In genomic region chr11:94134651-94135512, GRCh38 we compare ENCODE assay signal across 8 cellular contexts. TPM values are rescaled to one million over a fixed set of nuclear protein-coding genes. Genes with fewer than 3 reads are reported as not detected.
DNase-seq lines count a peak whose midpoint lies in the region; ATAC-seq, FAIRE-seq and TF ChIP-seq lines count a peak whose summit lies in the region.

No MANE protein-coding gene starts in this region.

- H3K9me3 ChIP-seq in spleen: no peaks in the 10 kb centered on the region

- H3K9me3 Mint-ChIP-seq in T-helper 2 cell treated with Interferon-gamma antibody and Interleukin-4, amounts not matched to agents 5 μg/mL and 100 μg/mL, for 36 hours: no peaks in the 10 kb centered on the region
- H3K9me3 Mint-ChIP-seq in activated T-helper 17 cell treated with anti-CD3 and anti-CD28 coated beads, Interleukin-2, amount 50 U/mL, for 72 hours: no peaks in the 10 kb centered on the region

- no peak for TF ChIP-seq CTCF in spleen (IDR thresholded peaks at IDR 0.05 in 8 of 11, conservative IDR thresholded peaks at IDR 0.05 in 3 of 11)

- peak; percentile 77 for ATAC-seq in HG03442 (IDR thresholded peaks at IDR 0.05; ENCODE audit: unreplicated experiment)
- ATAC-seq in activated T-helper 17 cell treated with anti-CD3 and anti-CD28 coated beads, Interleukin-2, amount 50 U/mL, for 72 hours (replicated peaks): peak; percentile 96
- peak; percentile 78 for ATAC-seq in left ventricle myocardium superior

- peaks cover 4% of the 10 kb centered on the region for H3K36me3 Mint-ChIP-seq in T-helper 2 cell treated with Interferon-gamma antibody and Interleukin-4, amounts not matched to agents 5 μg/mL and 100 μg/mL, for 36 hours (ENCODE audit: low read depth)
- H3K36me3 Mint-ChIP-seq in activated T-helper 17 cell treated with anti-CD3 and anti-CD28 coated beads, Interleukin-2, amount 50 U/mL, for 72 hours (ENCODE audit: low read depth): peaks cover 9% of the 10 kb centered on the region

- intact Hi-C loops in left ventricle myocardium superior (cut with micrococcal nuclease) (no loop called here), spleen (cut with DNase I; ENCODE audit: low total_unique reads) (no loop called here)

- no peaks in the 10 kb centered on the region for H3K27me3 Mint-ChIP-seq in T-helper 2 cell treated with Interferon-gamma antibody and Interleukin-4, amounts not matched to agents 5 μg/mL and 100 μg/mL, for 36 hours (ENCODE audit: low read depth)
- no peaks in the 10 kb centered on the region for H3K27me3 Mint-ChIP-seq in activated T-helper 17 cell treated with anti-CD3 and anti-CD28 coated beads, Interleukin-2, amount 50 U/mL, for 72 hours

- no peak for FAIRE-seq in HTR-8/SVneo (lab: Jason Lieb, UNC)

- H3K4me1 Mint-ChIP-seq in T-helper 2 cell treated with Interferon-gamma antibody and Interleukin-4, amounts not matched to agents 5 μg/mL and 100 μg/mL, for 36 hours (ENCODE audit: low read depth): peaks cover 31% of the 10 kb centered on the region
- H3K4me1 Mint-ChIP-seq in activated T-helper 17 cell treated with anti-CD3 and anti-CD28 coated beads, Interleukin-2, amount 50 U/mL, for 72 hours: peaks cover 34% of the 10 kb centered on the region

- H3K36me3 ChIP-seq in spleen: no peaks in the 10 kb centered on the region

- H3K27ac ChIP-seq in spleen: peak overlapping the region in 7 of 8 donors; percentile 26 to 74 (median 54)

- no peak overlapping the region for H3K4me3 ChIP-seq in spleen

- no peak overlapping the region for H3K4me3 Mint-ChIP-seq in T-helper 2 cell treated with Interferon-gamma antibody and Interleukin-4, amounts not matched to agents 5 μg/mL and 100 μg/mL, for 36 hours
- peak overlapping the region; percentile 66 for H3K4me3 Mint-ChIP-seq in activated T-helper 17 cell treated with anti-CD3 and anti-CD28 coated beads, Interleukin-2, amount 50 U/mL, for 72 hours

- no peak overlapping the region for H3K27ac Mint-ChIP-seq in T-helper 2 cell treated with Interferon-gamma antibody and Interleukin-4, amounts not matched to agents 5 μg/mL and 100 μg/mL, for 36 hours
- H3K27ac Mint-ChIP-seq in activated T-helper 17 cell treated with anti-CD3 and anti-CD28 coated beads, Interleukin-2, amount 50 U/mL, for 72 hours: peak overlapping the region; percentile 84

- peak; percentile 51 for DNase-seq in T-helper 2 cell treated with Interferon-gamma antibody and Interleukin-4, amounts not matched to agents 5 μg/mL and 100 μg/mL, for 36 hours (ENCODE audit: low spot score)
- no peak for DNase-seq in T-helper 2 cell
- peak; percentile 80 for DNase-seq in left ventricle myocardium superior
- DNase-seq in spleen: no peak
- DNase-seq in NCI-H748 (lab: John Stamatoyannopoulos, UW; ENCODE audit: unreplicated experiment): no peak
- no peak for DNase-seq in HTR-8/SVneo (ENCODE audit: insufficient read length, low spot score)

- H3K4me1 ChIP-seq in spleen: peaks cover 32 to 67% (median 59%) of the 10 kb centered on the region in 6 donors

- WGBS in spleen, 5 donors: 48 to 73% (median 64%) methylated on average over 7 to 10 of the region's 10 CpGs

- no peaks in the 10 kb centered on the region for H3K27me3 ChIP-seq in spleen (replicated peaks in 1 of 7)

- no peak for TF ChIP-seq POLR2A in spleen (IDR thresholded peaks at IDR 0.05)

RNA-seq across cellular contexts. Expression of gene PANX1, which starts 6.2 kb away (rescaled TPM):
- total RNA-seq in activated T-helper 17 cell treated with anti-CD3 and anti-CD28 coated beads, Interleukin-2, amount 50 U/mL, for 72 hours: 10 to 100 TPM in 1 of 2 donors, 1 to 10 TPM in 1; 9.6 to 16.5 TPM
- total RNA-seq in left ventricle myocardium superior (17.4 TPM), spleen (10 to 100 TPM in 6 of 7 donors, 1 to 10 TPM in 1; 9.3 to 15.1 (median 13.5) TPM)
- 1 to 10 TPM; 1.6 to 3.7 (median 2.5) TPM for polyA plus RNA-seq in spleen

Comparison
In these comparisons a context has a peak if more than half of its experiments do, and no peak if none do; other contexts are left out.
1. DNase-seq: peak in T-helper 2 cell treated with Interferon-gamma antibody and Interleukin-4, amounts not matched to agents 5 μg/mL and 100 μg/mL, for 36 hours (single experiment) and left ventricle myocardium superior (single experiment); none in T-helper 2 cell (0 of 5), spleen (single experiment), NCI-H748 (single experiment) and HTR-8/SVneo (single experiment).
2. Peak in every context shown above with its lines, with median percentiles within 50 percentile points of each other: ATAC-seq.